Comparison of ENCODE assay signal across 21 cellular contexts in genomic region chr11:1913271-1914060, GRCh38. TPM values are rescaled to one million over a fixed set of nuclear protein-coding genes. Genes with fewer than 3 reads are reported as not detected.
DNase-seq lines count a peak whose midpoint lies in the region; ATAC-seq and TF ChIP-seq lines count a peak whose summit lies in the region.
"Had no signal": no experiment of that assay in that cellular context is flagged by ENCODE, and none has a peak within 500 bp of the region (broad histone marks: within the 10 kb centered on the region; RNA-seq: fewer than 3 reads in every experiment).

No MANE protein-coding gene starts in this region.

- H3K27ac Mint-ChIP-seq in dendritic cell treated with granulocyte-macrophage colony-stimulating factor and Interleukin-4, amounts not matched to agents 40 ng/mL and 50 ng/mL, for 4 days = peak overlapping the region; percentile 65

- H3K4me3 ChIP-seq in trophoblast cell (ENCODE audit: low read depth, low read length) = no peak overlapping the region
- H3K4me3 ChIP-seq: A549, GM23248, Peyer's patch, SJSA1 had no signal

- no peak overlapping the region for H3K27ac ChIP-seq in trophoblast cell (ENCODE audit: low read depth, low read length)
- H3K27ac ChIP-seq: A549, GM23248, Peyer's patch, SJSA1 had no signal

- H3K9ac ChIP-seq in trophoblast cell (ENCODE audit: low read length) = no peak overlapping the region
- H3K9ac ChIP-seq: GM23248 had no signal

- no peak overlapping the region for H3K4me3 Mint-ChIP-seq in dendritic cell treated with granulocyte-macrophage colony-stimulating factor and Interleukin-4, amounts not matched to agents 40 ng/mL and 50 ng/mL, for 4 days

- no peak overlapping the region for H2AFZ ChIP-seq in trophoblast cell (ENCODE audit: insufficient read depth, low read length, poor library complexity)
- H2AFZ ChIP-seq: GM23248 had no signal

- H3K4me1 ChIP-seq in trophoblast cell (ENCODE audit: control insufficient read depth in 1 of 2, insufficient read depth in 2 of 2, low read length in 2 of 2) = peaks cover 0 to 2% of the 10 kb centered on the region in 2 experiments
- H3K4me1 ChIP-seq: A549, BE2C had no signal

- peak; percentile 6 for DNase-seq in AG20443 (ENCODE audit: low spot score)
- peak; percentile 11 for DNase-seq in GM13977 (ENCODE audit: low spot score)
- no peak for DNase-seq in trophoblast cell
- DNase-seq in SIG-M5 treated with dmso at 0.1 percent for 504 hours (lab: John Stamatoyannopoulos, UW; ENCODE audit: unreplicated experiment) = no peak
- no peak for DNase-seq in NCI-H774 (lab: John Stamatoyannopoulos, UW)
- DNase-seq: BE2C; CD4-positive, CD25-positive, alpha-beta regulatory T cell; DMS79; GM23248; IMR-90; MV-4-11; NCI-H1105 treated with DMSO at 0.1 percent for 48 hours; NCI-H2029 treated with DMSO at 0.1 percent for 48 hours; NCI-H226; NCI-H524 treated with DMSO at 0.1 percent for 48 hours; Peyer's patch had no signal

- no peak overlapping the region for H4K12ac ChIP-seq in trophoblast cell (ENCODE audit: low read depth, low read length)

- no peaks in the 10 kb centered on the region for H3K79me2 ChIP-seq in trophoblast cell (ENCODE audit: control insufficient read depth, insufficient read depth, low read length, poor library complexity)

- H3K36me3 ChIP-seq in trophoblast cell (ENCODE audit: control insufficient read depth in 1 of 2, insufficient read depth in 2 of 2, low read length in 2 of 2) = no peaks in the 10 kb centered on the region
- H3K36me3 ChIP-seq: BE2C, Peyer's patch, SJSA1 had no signal

- peaks cover 4% of the 10 kb centered on the region for H3K9me3 ChIP-seq in trophoblast cell (ENCODE audit: insufficient read depth, low read depth, low read length)
- H3K9me3 ChIP-seq: A549, BE2C, Peyer's patch, SJSA1 had no signal

- no peak overlapping the region for H2BK12ac ChIP-seq in trophoblast cell (ENCODE audit: low read length)

- H4K8ac ChIP-seq in trophoblast cell (ENCODE audit: low read depth, low read length) = no peak overlapping the region

- H3K4me2 ChIP-seq in trophoblast cell (ENCODE audit: low read length) = no peak overlapping the region
- H3K4me2 ChIP-seq: A549 had no signal

- TF ChIP-seq CTCF in GM13977 (IDR thresholded peaks at IDR 0.05; ENCODE audit: extremely low read depth, insufficient read depth, missing control alignments) = no peak

- intact Hi-C loops in dendritic cell treated with granulocyte-macrophage colony-stimulating factor and Interleukin-4, amounts not matched to agents 40 ng/mL and 50 ng/mL, for 4 days (cut with micrococcal nuclease) = loop anchor here (1.0 kb wide), 1 partner anchor 26 kb away; no protein-coding TSS in a partner anchor

- peaks cover 18% of the 10 kb centered on the region for H3K27me3 Mint-ChIP-seq in dendritic cell treated with granulocyte-macrophage colony-stimulating factor and Interleukin-4, amounts not matched to agents 40 ng/mL and 50 ng/mL, for 4 days

- H3K18ac ChIP-seq in trophoblast cell (ENCODE audit: low read length) = no peak overlapping the region

- peak overlapping the region; percentile 25 for H3K23ac ChIP-seq in trophoblast cell (ENCODE audit: low read length)

- no peaks in the 10 kb centered on the region for H3K79me1 ChIP-seq in trophoblast cell (ENCODE audit: low read length)

- in situ Hi-C loops in GM13977 (cut with MboI; ENCODE audit: low pct_unique_long_range_greater_than_20kb, low sequenced_read_pairs, unreplicated experiment) = no loop called here

- no peak overlapping the region for H3K4ac ChIP-seq in trophoblast cell (ENCODE audit: low read depth, low read length)

- H3K14ac ChIP-seq in trophoblast cell (ENCODE audit: low read length) = no peak overlapping the region

- no peak overlapping the region for H2BK120ac ChIP-seq in trophoblast cell (ENCODE audit: insufficient read depth, low read length, poor library complexity)

- no peak overlapping the region for H2BK5ac ChIP-seq in trophoblast cell (ENCODE audit: low read depth, low read length, poor library complexity)

- H2AK5ac ChIP-seq in trophoblast cell (ENCODE audit: low read length) = no peak overlapping the region

- H3K36me3 Mint-ChIP-seq in dendritic cell treated with granulocyte-macrophage colony-stimulating factor and Interleukin-4, amounts not matched to agents 40 ng/mL and 50 ng/mL, for 4 days (ENCODE audit: low read depth) = peaks cover 11% of the 10 kb centered on the region
- H3K36me3 Mint-ChIP-seq: CD4-positive, CD25-positive, alpha-beta regulatory T cell had no signal

- no peaks in the 10 kb centered on the region for H3K9me3 Mint-ChIP-seq in dendritic cell treated with granulocyte-macrophage colony-stimulating factor and Interleukin-4, amounts not matched to agents 40 ng/mL and 50 ng/mL, for 4 days

- no peak for ATAC-seq in GM18502 (IDR thresholded peaks at IDR 0.05; ENCODE audit: poor library complexity, unreplicated experiment)
- ATAC-seq: A549, HCT116 had no signal

- no CpG with 5 or more reads among the region's 31 CpGs for WGBS in trophoblast cell (ENCODE audit: extremely low coverage, insufficient coverage, insufficient read length)

- peaks cover 27% of the 10 kb centered on the region for H3K4me1 Mint-ChIP-seq in dendritic cell treated with granulocyte-macrophage colony-stimulating factor and Interleukin-4, amounts not matched to agents 40 ng/mL and 50 ng/mL, for 4 days (ENCODE audit: low read depth)

- H3K27me3 ChIP-seq in trophoblast cell (ENCODE audit: insufficient read depth, low read length) = no peaks in the 10 kb centered on the region
- H3K27me3 ChIP-seq: BE2C, Peyer's patch, SJSA1 had no signal

- no peak overlapping the region for H4K91ac ChIP-seq in trophoblast cell (ENCODE audit: low read depth, low read length)

RNA-seq across cellular contexts. Expression of gene TNNT3, which starts 6.0 kb away (rescaled TPM):
- 4.2 and 4.5 TPM in 2 replicates for polyA plus RNA-seq in trophoblast cell (2013)
- polyA plus RNA-seq: A549, GM23248, IMR-90 had no signal

RNA-seq across cellular contexts. Expression of gene PRR33, which starts 21.8 kb away (rescaled TPM):
- polyA plus RNA-seq in trophoblast cell (2013) = not detected in 2 replicates
- polyA plus RNA-seq: A549, GM23248, IMR-90 had no signal

RNA-seq across cellular contexts. Expression of gene MRPL23, which starts 33.7 kb away (rescaled TPM):
- 99.0 and 101 TPM in 2 replicates for polyA plus RNA-seq in trophoblast cell (2013)

Comparison
In these comparisons a context has a peak if more than half of its experiments do, and no peak if none do; other contexts are left out.
1. DNase-seq: peak in AG20443 (single experiment) and GM13977 (single experiment); none in trophoblast cell (0 of 2), SIG-M5 treated with dmso at 0.1 percent for 504 hours (single experiment) and NCI-H774 (single experiment).